1 cellular context compared by ENCODE assay signal in genomic region chr12:6432991-6433390, GRCh38.
TF ChIP-seq lines count a peak whose summit lies in the region.

No MANE protein-coding gene starts in this region.

TF ChIP-seq in A549, 52 proteins besides CTCF, POLR2A, EP300 and RAD21:
- TF ChIP-seq EHMT2 (IDR thresholded peaks at IDR 0.05; ENCODE audit: low read depth) (no peak), SMC3 (IDR thresholded peaks at IDR 0.05) (no peak), ATOH8 (CRISPR knock-in tag; IDR thresholded peaks at IDR 0.05; ENCODE audit: low read depth) (no peak), E2F6 (IDR thresholded peaks at IDR 0.05; ENCODE audit: borderline replicate concordance, low read depth) (no peak), KDM1A (IDR thresholded peaks at IDR 0.05; ENCODE audit: low read depth) (no peak), CBX8 (IDR thresholded peaks at IDR 0.05) (no peak), KDM5A (IDR thresholded peaks at IDR 0.05) (no peak), FOSB (CRISPR knock-in tag; IDR thresholded peaks at IDR 0.05) (no peak), FOSL2 (IDR thresholded peaks at IDR 0.05) (no peak), FOSL2 (CRISPR knock-in tag; IDR thresholded peaks at IDR 0.05) (no peak), MAFK (IDR thresholded peaks at IDR 0.05; ENCODE audit: partially characterized antibody) (no peak), TP53 (CRISPR knock-in tag; IDR thresholded peaks at IDR 0.05) (no peak), SREBF2 (IDR thresholded peaks at IDR 0.05) (no peak)
